11 cellular contexts compared by ENCODE assay signal in the genomic region with DNA sequence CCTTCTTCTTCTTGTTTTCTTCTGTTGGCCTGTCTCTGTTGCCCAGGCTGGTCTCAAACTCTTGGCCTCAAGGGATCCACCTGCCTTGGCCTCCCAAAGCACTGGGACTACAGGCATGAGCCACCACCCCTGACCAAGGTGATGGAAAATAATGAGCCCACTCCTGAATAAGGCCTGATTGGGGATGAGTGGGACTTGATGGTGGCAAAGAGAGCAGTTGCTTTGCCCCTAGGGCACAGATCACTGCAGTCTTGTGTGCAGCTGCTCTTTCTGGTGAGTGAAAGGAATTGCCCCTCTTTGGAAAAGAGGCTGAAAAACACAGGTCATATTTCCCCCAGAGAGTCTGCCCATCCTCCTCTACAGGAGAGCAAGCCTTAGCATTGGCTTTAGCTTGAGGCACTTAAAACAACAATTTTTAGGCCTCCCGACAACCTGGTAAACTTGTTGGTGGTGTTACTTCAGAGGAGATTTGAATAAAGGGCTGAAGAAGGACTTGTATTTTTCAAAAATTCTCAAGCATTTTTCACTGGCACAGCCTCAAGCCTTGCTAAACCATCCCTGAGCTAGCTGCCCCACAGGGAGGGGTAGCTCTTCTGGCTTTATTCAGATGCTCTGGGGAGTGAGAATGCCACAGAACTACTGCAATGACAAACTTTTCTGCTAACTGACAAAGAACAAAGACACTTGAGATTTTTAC. TPM values are rescaled to one million over a fixed set of nuclear protein-coding genes. Genes with fewer than 3 reads are reported as not detected.
DNase-seq lines count a peak whose midpoint lies in the region; ATAC-seq and TF ChIP-seq lines count a peak whose summit lies in the region.
"Had no signal": no experiment of that assay in that cellular context is flagged by ENCODE, and none has a peak within 500 bp of the region (broad histone marks: within the 10 kb centered on the region; RNA-seq: fewer than 3 reads in every experiment).

No MANE protein-coding gene starts in this region.

- peak overlapping the region; percentile 47 for H3K27ac ChIP-seq in AG04450 (ENCODE audit: low read depth, low read length)
- H3K27ac ChIP-seq in left lung: peak overlapping the region; percentile 7 to 71
- H3K27ac ChIP-seq: SJSA1 had no signal

- H3K36me3 ChIP-seq in left lung: no peaks in the 10 kb centered on the region
- H3K36me3 ChIP-seq: SJSA1 had no signal

- no peak overlapping the region for H3K4me3 ChIP-seq in AG04450 (ENCODE audit: low read depth, low read length)
- H3K4me3 ChIP-seq in left lung: no peak overlapping the region
- H3K4me3 ChIP-seq: SJSA1 had no signal

- peak overlapping the region; percentile 97 for H3K27ac Mint-ChIP-seq in activated CD4-positive, alpha-beta memory T cell treated with anti-CD3 and anti-CD28 coated beads, Interleukin-2, amount 10 ng/mL, durations not matched to agents 7 days and 5 days

- peaks cover 7% of the 10 kb centered on the region for H3K36me3 Mint-ChIP-seq in activated CD4-positive, alpha-beta memory T cell treated with anti-CD3 and anti-CD28 coated beads, Interleukin-2, amount 10 ng/mL, durations not matched to agents 7 days and 5 days (ENCODE audit: low read depth)

- H3K9me3 ChIP-seq in AG04450 (ENCODE audit: control insufficient read depth, insufficient read depth, low read length) (no peaks in the 10 kb centered on the region), left lung (no peaks in the 10 kb centered on the region)
- H3K9me3 ChIP-seq: SJSA1 had no signal

- peaks cover 58% of the 10 kb centered on the region for H3K4me1 Mint-ChIP-seq in activated CD4-positive, alpha-beta memory T cell treated with anti-CD3 and anti-CD28 coated beads, Interleukin-2, amount 10 ng/mL, durations not matched to agents 7 days and 5 days

- POLR2A ChIA-PET in AG04450 (lab: Yijun Ruan, JAX): interaction anchor here (0.6 to 1.1 kb wide), 3 partner anchors 43 to 372 kb away, joined by 3 to 4 read pairs (median 3); a partner anchor contains a TSS
- POLR2A ChIA-PET in activated CD4-positive, alpha-beta memory T cell treated with anti-CD3 and anti-CD28 coated beads, Interleukin-2, amount 10 ng/mL, durations not matched to agents 7 days and 5 days (lab: Charles Lee): interaction anchor here (1.2 to 4.0 kb wide), 7 partner anchors 14 to 311 kb away, joined by 3 to 37 read pairs (median 4); a partner anchor contains a TSS

- no peak for DNase-seq in AG04450 (ENCODE audit: low read depth, low spot score)
- peak; percentile 17 for DNase-seq in HCEC 1CT
- peak; percentile 40 for DNase-seq in activated CD4-positive, alpha-beta memory T cell treated with anti-CD3 and anti-CD28 coated beads, Interleukin-2, amount 10 ng/mL, durations not matched to agents 7 days and 5 days
- no peak for DNase-seq in left lung
- DNase-seq in NCI-H510A (lab: John Stamatoyannopoulos, UW): no peak
- no peak for DNase-seq in GM20000 (ENCODE audit: low spot score)
- no peak for DNase-seq in NCI-H2029 treated with DMSO at 0.1 percent for 48 hours (lab: John Stamatoyannopoulos, UW)

- peaks cover 9 to 29% of the 10 kb centered on the region in 2 donors for H3K4me1 ChIP-seq in left lung

- TF ChIP-seq CTCF in AG04450 (IDR thresholded peaks at IDR 0.05; ENCODE audit: low read depth, low read length) (no peak), left lung (IDR thresholded peaks at IDR 0.05) (no peak), GM20000 (IDR thresholded peaks at IDR 0.05; ENCODE audit: extremely low read depth, missing control alignments) (no peak)

- CTCF ChIA-PET in AG04450 (lab: Charles Lee): interaction anchor here (0.6 to 10.4 kb wide), 8 partner anchors 15 to 369 kb away, joined by 3 to 161 read pairs (median 6); a partner anchor contains a TSS
- CTCF ChIA-PET in activated CD4-positive, alpha-beta memory T cell treated with anti-CD3 and anti-CD28 coated beads, Interleukin-2, amount 10 ng/mL, durations not matched to agents 7 days and 5 days (lab: Charles Lee): interaction anchor here (0.7 to 2.3 kb wide), 8 partner anchors 12 to 687 kb away, joined by 3 to 27 read pairs (median 4); a partner anchor contains a TSS

- no peaks in the 10 kb centered on the region for H3K27me3 Mint-ChIP-seq in activated CD4-positive, alpha-beta memory T cell treated with anti-CD3 and anti-CD28 coated beads, Interleukin-2, amount 10 ng/mL, durations not matched to agents 7 days and 5 days

- H3K27me3 ChIP-seq in AG04450 (ENCODE audit: control insufficient read depth, insufficient read depth, low read length) (no peaks in the 10 kb centered on the region), left lung (no peaks in the 10 kb centered on the region)
- H3K27me3 ChIP-seq: SJSA1 had no signal

- ATAC-seq in left lung (no peak), HG03342 (IDR thresholded peaks at IDR 0.05; ENCODE audit: unreplicated experiment) (no peak)

- H3K9me3 Mint-ChIP-seq in activated CD4-positive, alpha-beta memory T cell treated with anti-CD3 and anti-CD28 coated beads, Interleukin-2, amount 10 ng/mL, durations not matched to agents 7 days and 5 days: peaks cover 3% of the 10 kb centered on the region

- intact Hi-C loops in left lung (cut with DNase I): no loop called here

- H3K4me3 Mint-ChIP-seq in activated CD4-positive, alpha-beta memory T cell treated with anti-CD3 and anti-CD28 coated beads, Interleukin-2, amount 10 ng/mL, durations not matched to agents 7 days and 5 days: peak overlapping the region; percentile 37

RNA-seq across cellular contexts. Expression of a gene that starts 6.1 kb away (rescaled TPM):
- 11.8 and 12.1 TPM in 2 replicates for polyA plus RNA-seq in AG04450 (2011; rRNA removed)
- 31.8 and 35.4 TPM in 2 replicates for polyA minus RNA-seq in AG04450 (2011; rRNA and poly(A)+ RNA removed)
- 10 to 100 TPM; 30.7 to 33.9 TPM for total RNA-seq in activated CD4-positive, alpha-beta memory T cell treated with anti-CD3 and anti-CD28 coated beads, Interleukin-2, amount 10 ng/mL, durations not matched to agents 7 days and 5 days
- total RNA-seq in left lung: 10 to 100 TPM; 17.4 to 36.3 TPM

RNA-seq across cellular contexts. Expression of a gene that starts 30.0 kb away (rescaled TPM):
- not detected in 2 replicates for polyA plus RNA-seq in AG04450 (2011; rRNA removed)
- not detected in 2 replicates for polyA minus RNA-seq in AG04450 (2011; rRNA and poly(A)+ RNA removed)
- total RNA-seq in activated CD4-positive, alpha-beta memory T cell treated with anti-CD3 and anti-CD28 coated beads, Interleukin-2, amount 10 ng/mL, durations not matched to agents 7 days and 5 days: under 1 TPM in 1 of 2 experiments, not detected in 1; 0.13 TPM
- total RNA-seq in left lung: not detected
- total RNA-seq: omental fat pad, SJSA1, temporal lobe had no signal

RNA-seq across cellular contexts. Expression of a gene that starts 43.5 kb away (rescaled TPM):
- polyA plus RNA-seq in AG04450 (2011; rRNA removed): 31.3 and 49.8 TPM in 2 replicates
- 9.5 and 19.9 TPM in 2 replicates for polyA minus RNA-seq in AG04450 (2011; rRNA and poly(A)+ RNA removed)
- 10 to 100 TPM; 76.5 to 78.2 TPM for total RNA-seq in activated CD4-positive, alpha-beta memory T cell treated with anti-CD3 and anti-CD28 coated beads, Interleukin-2, amount 10 ng/mL, durations not matched to agents 7 days and 5 days
- 10 to 100 TPM; 41.8 to 45.2 TPM for total RNA-seq in left lung

RNA-seq across cellular contexts. Expression of a gene that starts 44.5 kb away (rescaled TPM):
- polyA plus RNA-seq in AG04450 (2011; rRNA removed): not detected in 2 replicates
- not detected in 2 replicates for polyA minus RNA-seq in AG04450 (2011; rRNA and poly(A)+ RNA removed)
- not detected for total RNA-seq in activated CD4-positive, alpha-beta memory T cell treated with anti-CD3 and anti-CD28 coated beads, Interleukin-2, amount 10 ng/mL, durations not matched to agents 7 days and 5 days
- under 1 TPM in 1 of 2 donors, not detected in 1; 0.32 TPM for total RNA-seq in left lung
- total RNA-seq: omental fat pad, SJSA1, temporal lobe had no signal

RNA-seq across cellular contexts. Expression of a gene that starts 51.1 kb away (rescaled TPM):
- 1.9 and 2.7 TPM in 2 replicates for polyA plus RNA-seq in AG04450 (2011; rRNA removed)
- 0.65 and 1.1 TPM in 2 replicates for polyA minus RNA-seq in AG04450 (2011; rRNA and poly(A)+ RNA removed)
- total RNA-seq in activated CD4-positive, alpha-beta memory T cell treated with anti-CD3 and anti-CD28 coated beads, Interleukin-2, amount 10 ng/mL, durations not matched to agents 7 days and 5 days: 1 to 10 TPM; 1.0 to 1.3 TPM
- total RNA-seq in left lung: 10 to 100 TPM in 1 of 2 donors, 1 to 10 TPM in 1; 8.2 to 31.8 TPM

Comparison
In these comparisons a context has a peak if more than half of its experiments do, and no peak if none do; other contexts are left out.
1. DNase-seq: peak in HCEC 1CT (single experiment) and activated CD4-positive, alpha-beta memory T cell treated with anti-CD3 and anti-CD28 coated beads, Interleukin-2, amount 10 ng/mL, durations not matched to agents 7 days and 5 days (single experiment); none in AG04450 (single experiment), left lung (0 of 2), NCI-H510A (single experiment), GM20000 (single experiment) and NCI-H2029 treated with DMSO at 0.1 percent for 48 hours (single experiment).